ENCODE assay signal across 21 cellular contexts in the genomic region with DNA sequence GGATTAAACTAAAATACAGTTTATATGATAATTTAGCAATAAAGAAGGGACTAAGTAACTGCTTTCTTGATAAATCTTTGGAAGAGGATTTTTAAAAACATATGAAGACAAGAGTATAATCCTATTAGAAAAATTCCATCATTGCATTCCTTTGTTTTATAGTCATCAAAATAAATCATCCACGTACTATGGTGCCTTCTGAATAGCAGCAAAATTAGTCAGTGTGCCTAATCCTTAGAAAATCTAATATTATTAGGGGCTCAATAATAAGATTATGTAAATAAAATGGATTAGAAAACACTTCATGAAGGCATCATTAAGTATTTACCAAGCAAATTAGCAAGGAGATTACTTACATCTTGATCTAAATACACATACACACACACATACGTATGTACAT.
DNase-seq lines count a peak whose midpoint lies in the region; ATAC-seq, FAIRE-seq and TF ChIP-seq lines count a peak whose summit lies in the region.
"Had no signal": no experiment of that assay in that cellular context is flagged by ENCODE, and none has a peak within 500 bp of the region (broad histone marks: within the 10 kb centered on the region; RNA-seq: fewer than 3 reads in every experiment).

No MANE protein-coding gene starts in this region.

- no peak for TF ChIP-seq RAD21 in HepG2 (CRISPR knock-in tag; IDR thresholded peaks at IDR 0.05)

- H3K9me3 ChIP-seq in OCI-LY7 (ENCODE audit: low read length) (no peaks in the 10 kb centered on the region), right atrium auricular region (no peaks in the 10 kb centered on the region), HepG2 (ENCODE audit: low read length) (no peaks in the 10 kb centered on the region)
- H3K9me3 ChIP-seq: BLaER1 treated with 17β-estradiol and CSF1 and Interleukin-3, amounts not matched to agents 10 nM and 100 nM; Peyer's patch had no signal

- no peak overlapping the region for H2AFZ ChIP-seq in OCI-LY7 (ENCODE audit: low read length)
- H2AFZ ChIP-seq in HepG2 (ENCODE audit: low read length), result no peak overlapping the region

- no peaks in the 10 kb centered on the region for H3K36me3 ChIP-seq in OCI-LY7 (ENCODE audit: insufficient read depth, low read length)
- no peaks in the 10 kb centered on the region for H3K36me3 ChIP-seq in right atrium auricular region
- no peaks in the 10 kb centered on the region for H3K36me3 ChIP-seq in HepG2 (replicated peaks in 1 of 2; ENCODE audit: control insufficient read depth in 1 of 2, insufficient read depth in 2 of 2, low read length in 2 of 2)
- H3K36me3 ChIP-seq: BLaER1 treated with 17β-estradiol and CSF1 and Interleukin-3, amounts not matched to agents 10 nM and 100 nM; Peyer's patch had no signal

- no peak overlapping the region for H3K9ac ChIP-seq in HepG2 (ENCODE audit: insufficient read depth, low read depth, low read length)
- H3K9ac ChIP-seq: BLaER1 treated with 17β-estradiol and CSF1 and Interleukin-3, amounts not matched to agents 10 nM and 100 nM had no signal

- CTCF ChIA-PET in OCI-LY7 (lab: Charles Lee; ENCODE audit: unreplicated experiment), result no interaction called here
- CTCF ChIA-PET in HepG2 (lab: Yijun Ruan, JAX; ENCODE audit: low intra/inter-chr PET ratio, low total read pairs), result no interaction called here

- FAIRE-seq in D721Med (lab: Jason Lieb, UNC) (peak; percentile 70), HepG2 (lab: Jason Lieb, UNC) (no peak)
- FAIRE-seq: A204.1, GM19239, H1, K562 had no signal

- H3K27me3 ChIP-seq in foreskin keratinocyte (no peaks in the 10 kb centered on the region), right atrium auricular region (no peaks in the 10 kb centered on the region), HepG2 (ENCODE audit: control insufficient read depth in 1 of 2, insufficient read depth in 2 of 2, low read length in 2 of 2) (no peaks in the 10 kb centered on the region)
- H3K27me3 ChIP-seq: BLaER1 treated with 17β-estradiol and CSF1 and Interleukin-3, amounts not matched to agents 10 nM and 100 nM; Peyer's patch had no signal

- TF ChIP-seq EP300 in HepG2 (IDR thresholded peaks at IDR 0.05; ENCODE audit: low read depth in 2 of 2, low read length in 2 of 2), result no peak
- no peak for TF ChIP-seq EP300 in HepG2 (CRISPR knock-in tag; IDR thresholded peaks at IDR 0.05; ENCODE audit: borderline replicate concordance)

- H3K27ac ChIP-seq in foreskin keratinocyte (no peak overlapping the region), OCI-LY7 (ENCODE audit: low read depth, low read length, poor library complexity, severe bottlenecking) (no peak overlapping the region), right atrium auricular region (no peak overlapping the region), HepG2 (ENCODE audit: extremely low read length, insufficient read depth, low read length) (no peak overlapping the region)
- H3K27ac ChIP-seq: BLaER1 treated with 17β-estradiol and CSF1 and Interleukin-3, amounts not matched to agents 10 nM and 100 nM; Peyer's patch had no signal

- H3K4me1 ChIP-seq in foreskin keratinocyte (peaks cover 12% of the 10 kb centered on the region), OCI-LY7 (ENCODE audit: insufficient read depth, low read length, poor library complexity, severe bottlenecking) (no peaks in the 10 kb centered on the region), right atrium auricular region (no peaks in the 10 kb centered on the region), HepG2 (ENCODE audit: insufficient read depth, low read length) (no peaks in the 10 kb centered on the region)
- H3K4me1 ChIP-seq: Peyer's patch had no signal

- ATAC-seq in foreskin keratinocyte, result peak; percentile 65
- ATAC-seq in HepG2, result no peak
- ATAC-seq: K562 had no signal

- BruUV-seq in OCI-LY7 (replicated peaks; lab: Mats Ljungman, UMichigan) (no TSS peak), HepG2 (replicated peaks; lab: Mats Ljungman, UMichigan) (no TSS peak)

- no peak overlapping the region for H3K4me3 ChIP-seq in astrocyte of the spinal cord (ENCODE audit: low read depth, low read length)
- H3K4me3 ChIP-seq in OCI-LY7 (ENCODE audit: low read depth, low read length, poor library complexity, severe bottlenecking), result no peak overlapping the region
- H3K4me3 ChIP-seq in right atrium auricular region, result no peak overlapping the region
- H3K4me3 ChIP-seq in HepG2 (replicated peaks in 1 of 3; ENCODE audit: insufficient read depth in 1 of 3, low read depth in 2 of 3, low read length in 3 of 3), result no peak overlapping the region
- H3K4me3 ChIP-seq: BLaER1 treated with 17β-estradiol and CSF1 and Interleukin-3, amounts not matched to agents 10 nM and 100 nM; K562; Peyer's patch had no signal

- TF ChIP-seq CTCF in D721Med (IDR thresholded peaks at IDR 0.05; ENCODE audit: insufficient read depth, missing control alignments) (no peak), astrocyte of the spinal cord (IDR thresholded peaks at IDR 0.05; ENCODE audit: low read depth, low read length) (no peak), foreskin keratinocyte (conservative IDR thresholded peaks at IDR 0.05) (no peak), OCI-LY7 (conservative IDR thresholded peaks at IDR 0.05; ENCODE audit: low read length) (no peak), right atrium auricular region (IDR thresholded peaks at IDR 0.05) (no peak), HepG2 (CRISPR knock-in tag; IDR thresholded peaks at IDR 0.05) (no peak)

- 0% methylated on average over 2 of the region's 2 CpGs for WGBS in HepG2 (ENCODE audit: low lambda C conversion rate)

- H3K79me2 ChIP-seq in OCI-LY7 (ENCODE audit: insufficient read depth, low read depth, low read length) (no peaks in the 10 kb centered on the region), HepG2 (ENCODE audit: insufficient read depth, low read length) (no peaks in the 10 kb centered on the region)

- DNase-seq in D721Med (ENCODE audit: insufficient read length, low spot score) (no peak), NCI-H226 (peak; percentile 17), astrocyte of the spinal cord (ENCODE audit: low read depth, low spot score) (peak; percentile 10), foreskin keratinocyte (peak in 1 of 2 donors; percentile 45), OCI-LY7 (ENCODE audit: low spot score) (no peak), right atrium auricular region (ENCODE audit: low spot score) (no peak), cerebellar cortex (ENCODE audit: low spot score) (no peak), HepG2 (ENCODE audit: low spot score) (no peak)
- DNase-seq: CD8-positive, alpha-beta memory T cell; DND-41; MV-4-11; NCI-H1417; NCI-H1930; NCI-H510A treated with DMSO at 0.1 percent for 48 hours; Peyer's patch; Right ventricle myocardium superior had no signal

- POLR2A ChIA-PET in OCI-LY7 (lab: Charles Lee), result no interaction called here
- POLR2A ChIA-PET in HepG2 (lab: Yijun Ruan, JAX), result no interaction called here

- in situ Hi-C loops in astrocyte of the spinal cord (cut with HindIII; ENCODE audit: low sequenced_read_pairs) (no loop called here), HepG2 (cut with HindIII; ENCODE audit: extremely low pct_ligation_motif_present, low pct_unique_long_range_greater_than_20kb) (no loop called here)

- no peak for TF ChIP-seq POLR2A in HepG2 (IDR thresholded peaks at IDR 0.05; ENCODE audit: insufficient read depth in 1 of 2, low read depth in 2 of 2, low read length in 2 of 2)

- no peaks in the 10 kb centered on the region for H4K20me1 ChIP-seq in OCI-LY7 (ENCODE audit: insufficient read depth, low read length)
- no peaks in the 10 kb centered on the region for H4K20me1 ChIP-seq in HepG2 (ENCODE audit: insufficient read depth, low read length)
- H4K20me1 ChIP-seq: BLaER1 treated with 17β-estradiol and CSF1 and Interleukin-3, amounts not matched to agents 10 nM and 100 nM had no signal

- H3K4me2 ChIP-seq in OCI-LY7 (ENCODE audit: low read length) (no peak overlapping the region), HepG2 (ENCODE audit: low read depth, low read length) (no peak overlapping the region)
- H3K4me2 ChIP-seq: BLaER1 treated with 17β-estradiol and CSF1 and Interleukin-3, amounts not matched to agents 10 nM and 100 nM had no signal

- intact Hi-C loops in OCI-LY7 (cut with micrococcal nuclease; ENCODE audit: unreplicated experiment), result no loop called here
- intact Hi-C loops in HepG2 (cut with micrococcal nuclease; ENCODE audit: unreplicated experiment), result no loop called here

- no peaks in the 10 kb centered on the region for H3K9me2 ChIP-seq in OCI-LY7 (ENCODE audit: insufficient read depth, low read length)

TF ChIP-seq in HepG2, 621 proteins besides CTCF, POLR2A, EP300 and RAD21:
- TF ChIP-seq PTBP1 (IDR thresholded peaks at IDR 0.05; ENCODE audit: low read depth, low read length, poor library complexity, severe bottlenecking) (no peak), ZNF460 (CRISPR knock-in tag; IDR thresholded peaks at IDR 0.05; ENCODE audit: borderline replicate concordance) (no peak), PRPF4 (IDR thresholded peaks at IDR 0.05; ENCODE audit: low read depth, low read length, poor library complexity, severe bottlenecking) (no peak), ZNF343 (CRISPR knock-in tag; IDR thresholded peaks at IDR 0.05) (no peak)

Comparison
In these comparisons a context has a peak if more than half of its experiments do, and no peak if none do; other contexts are left out.
1. DNase-seq: peak in NCI-H226 (single experiment) and astrocyte of the spinal cord (single experiment); none in D721Med (single experiment), OCI-LY7 (single experiment), right atrium auricular region (single experiment), cerebellar cortex (single experiment) and HepG2 (single experiment).